Comparison of ENCODE assay signal across 17 cellular contexts in genomic region chr15:101491739-101492640, GRCh38.
"Had no signal": no experiment of that assay in that cellular context is flagged by ENCODE, and none has a peak within 500 bp of the region (broad histone marks: within the 10 kb centered on the region; RNA-seq: fewer than 3 reads in every experiment).

No MANE protein-coding gene starts in this region.

- DNase-seq: activated gamma-delta T cell; activated naive CD8-positive, alpha-beta T cell treated with anti-CD3 and anti-CD28 coated beads for 36 hours; activated T-cell treated with anti-CD3 and anti-CD28 coated beads, Interleukin-2, amount 50 U/mL, for 4 hours; aorta; effector CD8-positive, alpha-beta T cell; naive B cell; spleen; stimulated activated CD4-positive, alpha-beta T cell treated with anti-CD3 and anti-CD28 coated beads, Interleukin-1b, Interleukin-23, amount 100 ng/mL, for 48 hours; stimulated activated naive CD4-positive, alpha-beta T cell treated with Interleukin-2 at 50 U/mL for 16 hours had no signal

- ATAC-seq: activated CD4-positive, CD25-positive, alpha-beta regulatory T cell treated with anti-CD3 and anti-CD28 coated beads, Interleukin-2, amount 50 U/mL, for 24 hours; activated CD8-positive, alpha-beta memory T cell treated with anti-CD3 and anti-CD28 coated beads, Interleukin-2, amount 10 ng/mL, durations not matched to agents 7 days and 5 days; activated T-cell treated with anti-CD3 and anti-CD28 coated beads, Interleukin-2, amount 50 U/mL, for 4 hours; sciatic nerve had no signal

- H3K4me3 ChIP-seq: colonic mucosa, hepatocyte, lung, prostate gland, thoracic aorta had no signal

- H3K9me3 ChIP-seq: colonic mucosa, prostate gland, spleen, thoracic aorta had no signal

- H3K4me1 ChIP-seq: colonic mucosa, prostate gland had no signal

- H3K27ac ChIP-seq: colonic mucosa, hepatocyte, prostate gland, thoracic aorta had no signal

- H3K36me3 ChIP-seq: colonic mucosa, prostate gland, spleen, thoracic aorta had no signal
